ENCODE assay signal across 8 cellular contexts in the genomic region with DNA sequence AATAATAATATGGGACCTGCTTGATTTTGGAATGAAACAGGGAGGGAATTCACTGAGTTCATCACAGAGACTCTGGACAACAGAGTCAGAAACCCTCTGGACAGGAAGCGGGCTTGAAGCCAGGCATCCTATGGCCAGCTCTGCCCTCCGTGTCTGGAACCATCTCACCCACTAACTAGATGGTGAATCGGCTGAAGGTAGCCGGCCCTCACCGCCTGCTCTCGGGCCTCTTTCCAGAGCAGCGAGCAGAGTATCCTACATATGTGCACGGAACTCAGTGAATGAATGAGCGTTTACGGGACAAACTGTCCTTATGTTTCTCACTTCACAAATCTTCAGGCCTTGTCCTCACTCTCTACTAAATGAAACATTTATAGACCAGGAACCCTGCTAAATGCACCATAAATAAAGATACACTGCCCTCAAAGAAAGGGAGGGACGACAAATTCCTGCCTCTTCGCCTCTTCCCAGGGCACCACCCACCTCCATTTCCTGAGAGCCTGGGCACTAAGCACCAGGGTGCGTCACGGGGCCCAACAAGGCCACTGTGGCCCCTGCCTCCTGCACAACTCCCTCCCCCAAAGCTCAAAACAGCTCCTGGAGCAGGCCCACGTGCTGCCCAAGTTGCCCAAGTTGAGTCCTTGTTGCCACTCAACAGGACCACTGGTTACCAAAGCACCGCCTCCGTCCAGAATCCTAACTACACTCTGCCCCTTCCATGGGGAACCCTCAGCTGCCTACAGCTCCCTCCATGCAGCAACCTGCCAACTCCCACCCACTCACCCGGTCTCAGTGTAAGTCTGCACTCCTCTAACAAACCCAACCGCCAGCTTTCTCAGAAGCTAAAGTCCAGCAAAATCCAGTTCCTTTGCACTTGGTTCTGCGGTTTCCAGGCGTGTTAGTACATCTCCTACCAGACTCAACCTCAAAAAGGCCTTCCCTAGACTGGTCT. TPM values are rescaled to one million over a fixed set of nuclear protein-coding genes. Genes with fewer than 3 reads are reported as not detected.
DNase-seq lines count a peak whose midpoint lies in the region; ATAC-seq and TF ChIP-seq lines count a peak whose summit lies in the region.

No MANE protein-coding gene starts in this region.

- CTCF ChIA-PET in activated naive CD4-positive, alpha-beta T cell treated with anti-CD3 and anti-CD28 coated beads, Interleukin-2, amount 10 ng/mL, durations not matched to agents 7 days and 5 days (lab: Charles Lee), result interaction anchor here (0.7 to 1.1 kb wide), 2 partner anchors 56 to 141 kb away, joined by 3 to 5 read pairs; no protein-coding TSS in a partner anchor

- DNase-seq in activated naive CD4-positive, alpha-beta T cell treated with anti-CD3 and anti-CD28 coated beads, Interleukin-2, amount 10 ng/mL, durations not matched to agents 7 days and 5 days, result no peak
- DNase-seq in activated naive CD4-positive, alpha-beta T cell treated with anti-CD3 and anti-CD28 coated beads, Interleukin-2, amount 50 U/mL, for 16 hours, result no peak
- no peak for DNase-seq in activated T-helper 1 cell treated with anti-CD3 and anti-CD28 coated beads, Interleukin-12 subunit alpha, Interleukin-12 subunit beta, Interleukin-2, Interleukin-4 antibody, amounts not matched to agents 30 ng/mL and 10 ng/mL and 1 ng/mL, durations not matched to agents 14 hours and 24 hours and 36 hours (ENCODE audit: low spot score)
- DNase-seq in kidney tubule cell (ENCODE audit: low spot score) (peak; percentile 46), tibial artery (no peak), mesenteric fat pad (ENCODE audit: low spot score) (no peak)
- no peak for DNase-seq in activated CD4-positive, alpha-beta T cell treated with anti-CD3 and anti-CD28 coated beads, Interleukin-2, amount 50 U/mL, for 48 hours

- H3K27ac ChIP-seq in tibial artery, result peak overlapping the region in 1 of 2 donors; percentile 76

- peaks cover 20% of the 10 kb centered on the region for H3K4me1 Mint-ChIP-seq in activated naive CD4-positive, alpha-beta T cell treated with anti-CD3 and anti-CD28 coated beads, Interleukin-2, amount 10 ng/mL, durations not matched to agents 7 days and 5 days
- peaks cover 11% of the 10 kb centered on the region for H3K4me1 Mint-ChIP-seq in activated T-helper 1 cell treated with anti-CD3 and anti-CD28 coated beads, Interleukin-12 subunit alpha, Interleukin-12 subunit beta, Interleukin-2, Interleukin-4 antibody, amounts not matched to agents 30 ng/mL and 10 ng/mL and 1 ng/mL, durations not matched to agents 14 hours and 24 hours and 36 hours (ENCODE audit: low read depth)

- H3K27me3 ChIP-seq in tibial artery, result no peaks in the 10 kb centered on the region

- H3K27me3 Mint-ChIP-seq in activated naive CD4-positive, alpha-beta T cell treated with anti-CD3 and anti-CD28 coated beads, Interleukin-2, amount 10 ng/mL, durations not matched to agents 7 days and 5 days, result peaks cover 75% of the 10 kb centered on the region
- peaks cover 65% of the 10 kb centered on the region for H3K27me3 Mint-ChIP-seq in activated T-helper 1 cell treated with anti-CD3 and anti-CD28 coated beads, Interleukin-12 subunit alpha, Interleukin-12 subunit beta, Interleukin-2, Interleukin-4 antibody, amounts not matched to agents 30 ng/mL and 10 ng/mL and 1 ng/mL, durations not matched to agents 14 hours and 24 hours and 36 hours (ENCODE audit: insufficient read depth)

- peak overlapping the region; percentile 63 for H3K4me3 Mint-ChIP-seq in activated naive CD4-positive, alpha-beta T cell treated with anti-CD3 and anti-CD28 coated beads, Interleukin-2, amount 10 ng/mL, durations not matched to agents 7 days and 5 days
- peak overlapping the region; percentile 63 for H3K4me3 Mint-ChIP-seq in activated T-helper 1 cell treated with anti-CD3 and anti-CD28 coated beads, Interleukin-12 subunit alpha, Interleukin-12 subunit beta, Interleukin-2, Interleukin-4 antibody, amounts not matched to agents 30 ng/mL and 10 ng/mL and 1 ng/mL, durations not matched to agents 14 hours and 24 hours and 36 hours

- peaks cover 0 to 44% (median 26%) of the 10 kb centered on the region in 4 donors for H3K4me1 ChIP-seq in tibial artery

- intact Hi-C loops in activated T-helper 1 cell treated with anti-CD3 and anti-CD28 coated beads, Interleukin-12 subunit alpha, Interleukin-12 subunit beta, Interleukin-2, Interleukin-4 antibody, amounts not matched to agents 30 ng/mL and 10 ng/mL and 1 ng/mL, durations not matched to agents 14 hours and 24 hours and 36 hours (cut with micrococcal nuclease), result loop anchor here (2.0 to 5.0 kb wide), 3 partner anchors 55 to 158 kb away; a partner anchor contains a TSS
- intact Hi-C loops in tibial artery (cut with DNase I; ENCODE audit: low total_unique reads), result loop anchor here (2.0 kb wide), 1 partner anchor 145 kb away; no protein-coding TSS in a partner anchor

- no peak for TF ChIP-seq CTCF in tibial artery (IDR thresholded peaks at IDR 0.05)

- H3K9me3 ChIP-seq in tibial artery, result no peaks in the 10 kb centered on the region

- H3K4me3 ChIP-seq in tibial artery, result peak overlapping the region; percentile 90 to 92

- H3K36me3 ChIP-seq in tibial artery, result no peaks in the 10 kb centered on the region

- no peak overlapping the region for H3K27ac Mint-ChIP-seq in activated naive CD4-positive, alpha-beta T cell treated with anti-CD3 and anti-CD28 coated beads, Interleukin-2, amount 10 ng/mL, durations not matched to agents 7 days and 5 days
- H3K27ac Mint-ChIP-seq in activated T-helper 1 cell treated with anti-CD3 and anti-CD28 coated beads, Interleukin-12 subunit alpha, Interleukin-12 subunit beta, Interleukin-2, Interleukin-4 antibody, amounts not matched to agents 30 ng/mL and 10 ng/mL and 1 ng/mL, durations not matched to agents 14 hours and 24 hours and 36 hours, result no peak overlapping the region

- H3K36me3 Mint-ChIP-seq in activated naive CD4-positive, alpha-beta T cell treated with anti-CD3 and anti-CD28 coated beads, Interleukin-2, amount 10 ng/mL, durations not matched to agents 7 days and 5 days, result no peaks in the 10 kb centered on the region
- no peaks in the 10 kb centered on the region for H3K36me3 Mint-ChIP-seq in activated T-helper 1 cell treated with anti-CD3 and anti-CD28 coated beads, Interleukin-12 subunit alpha, Interleukin-12 subunit beta, Interleukin-2, Interleukin-4 antibody, amounts not matched to agents 30 ng/mL and 10 ng/mL and 1 ng/mL, durations not matched to agents 14 hours and 24 hours and 36 hours (ENCODE audit: low read depth)

- no peaks in the 10 kb centered on the region for H3K9me3 Mint-ChIP-seq in activated naive CD4-positive, alpha-beta T cell treated with anti-CD3 and anti-CD28 coated beads, Interleukin-2, amount 10 ng/mL, durations not matched to agents 7 days and 5 days
- H3K9me3 Mint-ChIP-seq in activated T-helper 1 cell treated with anti-CD3 and anti-CD28 coated beads, Interleukin-12 subunit alpha, Interleukin-12 subunit beta, Interleukin-2, Interleukin-4 antibody, amounts not matched to agents 30 ng/mL and 10 ng/mL and 1 ng/mL, durations not matched to agents 14 hours and 24 hours and 36 hours, result no peaks in the 10 kb centered on the region

- ATAC-seq in GM21528 (IDR thresholded peaks at IDR 0.05; ENCODE audit: low FRiP score, unreplicated experiment), result no peak

RNA-seq across cellular contexts. Expression of a gene that starts 1.7 kb away (rescaled TPM):
- total RNA-seq in activated T-helper 1 cell treated with anti-CD3 and anti-CD28 coated beads, Interleukin-12 subunit alpha, Interleukin-12 subunit beta, Interleukin-2, Interleukin-4 antibody, amounts not matched to agents 30 ng/mL and 10 ng/mL and 1 ng/mL, durations not matched to agents 14 hours and 24 hours and 36 hours, result 0.91 and 1.1 TPM in 2 replicates
- total RNA-seq in mesenteric fat pad, result 21.3 TPM

Comparison
In these comparisons a context has a peak if more than half of its experiments do, and no peak if none do; other contexts are left out.
1. RNA of a gene that starts 1.7 kb away (total RNA-seq): 21.3 TPM in mesenteric fat pad (single experiment); 0.91 to 1.1 TPM in activated T-helper 1 cell treated with anti-CD3 and anti-CD28 coated beads, Interleukin-12 subunit alpha, Interleukin-12 subunit beta, Interleukin-2, Interleukin-4 antibody, amounts not matched to agents 30 ng/mL and 10 ng/mL and 1 ng/mL, durations not matched to agents 14 hours and 24 hours and 36 hours; every median in the first group is over 10 times any median in the second.